ENCODE assay signal across 16 cellular contexts in the genomic region with DNA sequence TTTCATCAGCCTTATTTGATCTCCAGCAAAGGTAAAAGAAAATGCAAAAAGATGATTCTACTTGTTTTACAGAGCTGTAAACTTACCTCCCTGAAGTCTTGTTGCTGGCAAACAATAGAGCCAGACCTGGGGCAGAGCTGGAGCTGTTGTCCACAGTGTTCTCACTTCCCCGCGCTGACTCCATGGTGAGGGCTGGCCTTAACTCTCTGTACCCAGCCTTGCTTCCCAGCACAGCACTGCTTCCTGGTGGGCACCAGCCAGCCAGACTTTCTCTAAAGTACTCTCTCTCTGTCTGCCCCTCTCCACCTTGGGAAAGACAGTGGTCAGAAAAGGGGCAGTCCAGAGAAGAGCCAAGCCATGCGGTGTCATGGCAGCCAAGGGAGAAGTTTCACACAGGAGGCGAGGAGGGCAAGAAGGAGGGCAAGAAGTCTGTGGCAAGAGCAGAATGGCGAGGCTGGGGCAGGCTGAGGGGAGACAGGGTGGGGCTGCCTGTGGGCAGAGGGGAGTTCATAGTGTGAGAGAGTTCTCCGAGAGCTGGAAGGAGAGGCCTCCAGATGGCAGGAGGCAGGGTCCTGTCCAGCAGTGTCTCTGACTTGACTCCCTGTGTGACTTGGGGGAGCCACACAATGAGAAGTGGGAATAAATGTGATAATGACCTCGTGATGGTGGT. TPM values are rescaled to one million over a fixed set of nuclear protein-coding genes. Genes with fewer than 3 reads are reported as not detected.
DNase-seq lines count a peak whose midpoint lies in the region; ATAC-seq and TF ChIP-seq lines count a peak whose summit lies in the region.
"Had no signal": no experiment of that assay in that cellular context is flagged by ENCODE, and none has a peak within 500 bp of the region (broad histone marks: within the 10 kb centered on the region; RNA-seq: fewer than 3 reads in every experiment).

No MANE protein-coding gene starts in this region.

- peak overlapping the region; percentile 97 for H3K27ac Mint-ChIP-seq in activated naive CD4-positive, alpha-beta T cell treated with anti-CD3 and anti-CD28 coated beads, Interleukin-2, amount 10 ng/mL, durations not matched to agents 7 days and 5 days
- H3K27ac Mint-ChIP-seq in WTC11 = peak overlapping the region; percentile 13; the same call in 1 of the 2 replicates

- H3K4me1 ChIP-seq in esophagus muscularis mucosa = peaks cover 13 to 33% (median 27%) of the 10 kb centered on the region in 4 donors
- peaks cover 80% of the 10 kb centered on the region for H3K4me1 ChIP-seq in thymus (ENCODE audit: control insufficient read depth, insufficient read depth, low read length)
- H3K4me1 ChIP-seq: foreskin keratinocyte had no signal

- H3K36me3 ChIP-seq in esophagus muscularis mucosa (no peaks in the 10 kb centered on the region), thymus (ENCODE audit: control insufficient read depth, insufficient read depth) (peaks cover 17% of the 10 kb centered on the region)
- H3K36me3 ChIP-seq: cardiac muscle cell, right atrium auricular region had no signal

- no peaks in the 10 kb centered on the region for H3K27me3 Mint-ChIP-seq in activated naive CD4-positive, alpha-beta T cell treated with anti-CD3 and anti-CD28 coated beads, Interleukin-2, amount 10 ng/mL, durations not matched to agents 7 days and 5 days
- no peaks in the 10 kb centered on the region; the same call in 1 of the 2 replicates for H3K27me3 Mint-ChIP-seq in WTC11 (ENCODE audit: low read depth)

- no peak for TF ChIP-seq EP300 in esophagus muscularis mucosa (IDR thresholded peaks at IDR 0.05)

- TF ChIP-seq POLR2A in esophagus muscularis mucosa (IDR thresholded peaks at IDR 0.05; ENCODE audit: low read depth) (no peak), erythroblast (IDR thresholded peaks at IDR 0.05; ENCODE audit: low read length) (no peak)

- peaks cover 88% of the 10 kb centered on the region for H3K4me1 Mint-ChIP-seq in activated naive CD4-positive, alpha-beta T cell treated with anti-CD3 and anti-CD28 coated beads, Interleukin-2, amount 10 ng/mL, durations not matched to agents 7 days and 5 days
- H3K4me1 Mint-ChIP-seq in WTC11 = peaks cover 28% of the 10 kb centered on the region

- intact Hi-C loops in esophagus muscularis mucosa (cut with DNase I) = no loop called here

- no peaks in the 10 kb centered on the region for H3K27me3 ChIP-seq in esophagus muscularis mucosa
- H3K27me3 ChIP-seq in thymus (ENCODE audit: control insufficient read depth, insufficient read depth) = no peaks in the 10 kb centered on the region
- H3K27me3 ChIP-seq: cardiac muscle cell, foreskin keratinocyte, right atrium auricular region had no signal

- POLR2A ChIA-PET in WTC11 (lab: Charles Lee) = no interaction called here

- H3K9me3 Mint-ChIP-seq in activated naive CD4-positive, alpha-beta T cell treated with anti-CD3 and anti-CD28 coated beads, Interleukin-2, amount 10 ng/mL, durations not matched to agents 7 days and 5 days = no peaks in the 10 kb centered on the region
- no peaks in the 10 kb centered on the region; the same call in 1 of the 2 replicates for H3K9me3 Mint-ChIP-seq in WTC11

- 92% methylated on average over 7 of the region's 7 CpGs for WGBS in esophagus muscularis mucosa
- 55% methylated on average over 7 of the region's 7 CpGs for WGBS in thymus

- TF ChIP-seq CTCF in WTC11 (IDR thresholded peaks at IDR 0.05) = no peak
- TF ChIP-seq CTCF in esophagus muscularis mucosa (IDR thresholded peaks at IDR 0.05) = no peak

- no peak for DNase-seq in activated naive CD4-positive, alpha-beta T cell treated with anti-CD3 and anti-CD28 coated beads, Interleukin-2, amount 10 ng/mL, durations not matched to agents 7 days and 5 days
- DNase-seq in activated naive CD4-positive, alpha-beta T cell treated with anti-CD3 and anti-CD28 coated beads, Interleukin-2, amount 50 U/mL, for 16 hours = no peak
- DNase-seq in WTC11 (ENCODE audit: low spot score) (no peak), esophagus muscularis mucosa (ENCODE audit: extremely low spot score) (peak; percentile 45), NCI-H187 treated with DMSO at 0.1 percent for 48 hours (lab: John Stamatoyannopoulos, UW) (no peak), RPMI8226 (no peak), erythroblast (lab: John Stamatoyannopoulos, UW) (no peak)
- DNase-seq: activated CD4-positive, alpha-beta T cell treated with anti-CD3 and anti-CD28 coated beads, Interleukin-2, amount 50 U/mL, for 1 hour; activated gamma-delta T cell; DMS 273 treated with DMSO at 0.1 percent for 48 hours; foreskin keratinocyte; stimulated activated CD4-positive, alpha-beta T cell treated with anti-CD3 and anti-CD28 coated beads, Interleukin-1b, Interleukin-23, amount 100 ng/mL, for 48 hours had no signal

- CTCF ChIA-PET in activated naive CD4-positive, alpha-beta T cell treated with anti-CD3 and anti-CD28 coated beads, Interleukin-2, amount 10 ng/mL, durations not matched to agents 7 days and 5 days (lab: Charles Lee) = interaction anchor here (0.7 to 22.9 kb wide), 7 partner anchors 6 to 118 kb away, joined by 3 to 488 read pairs (median 43); a partner anchor contains a TSS
- CTCF ChIA-PET in WTC11 (lab: Charles Lee) = no interaction called here

- H3K9me3 ChIP-seq in esophagus muscularis mucosa (no peaks in the 10 kb centered on the region), thymus (ENCODE audit: control insufficient read depth) (no peaks in the 10 kb centered on the region)
- H3K9me3 ChIP-seq: right atrium auricular region had no signal

- H3K27ac ChIP-seq in esophagus muscularis mucosa (replicated peaks in 1 of 4) = no peak overlapping the region
- peak overlapping the region; percentile 75 for H3K27ac ChIP-seq in thymus (ENCODE audit: low read depth)
- H3K27ac ChIP-seq: cardiac muscle cell, foreskin keratinocyte, right atrium auricular region had no signal

- ATAC-seq in WTC11 = no peak
- ATAC-seq: foreskin keratinocyte had no signal

- H3K4me3 ChIP-seq in esophagus muscularis mucosa (no peak overlapping the region), thymus (ENCODE audit: low read length) (no peak overlapping the region)
- H3K4me3 ChIP-seq: cardiac muscle cell, lung, right atrium auricular region had no signal

- peaks cover 88% of the 10 kb centered on the region for H3K36me3 Mint-ChIP-seq in activated naive CD4-positive, alpha-beta T cell treated with anti-CD3 and anti-CD28 coated beads, Interleukin-2, amount 10 ng/mL, durations not matched to agents 7 days and 5 days
- H3K36me3 Mint-ChIP-seq in WTC11 = no peaks in the 10 kb centered on the region

- H3K4me3 Mint-ChIP-seq in activated naive CD4-positive, alpha-beta T cell treated with anti-CD3 and anti-CD28 coated beads, Interleukin-2, amount 10 ng/mL, durations not matched to agents 7 days and 5 days = peak overlapping the region; percentile 73
- no peak overlapping the region for H3K4me3 Mint-ChIP-seq in WTC11

TF ChIP-seq in WTC11, 78 proteins besides CTCF, POLR2A, EP300 and RAD21:
- TF ChIP-seq GTF2I (CRISPR knock-in tag; conservative IDR thresholded peaks at IDR 0.05) (no peak), GABPB1 (CRISPR knock-in tag; IDR thresholded peaks at IDR 0.05) (no peak), OVOL2 (CRISPR knock-in tag; IDR thresholded peaks at IDR 0.05; ENCODE audit: borderline replicate concordance) (no peak), NR1H2 (CRISPR knock-in tag; IDR thresholded peaks at IDR 0.05) (no peak), SMAD3 (CRISPR knock-in tag; IDR thresholded peaks at IDR 0.05; ENCODE audit: borderline replicate concordance) (no peak), CBFB (CRISPR knock-in tag; IDR thresholded peaks at IDR 0.05; ENCODE audit: low read depth) (no peak), ESRRA (CRISPR knock-in tag; IDR thresholded peaks at IDR 0.05; ENCODE audit: borderline replicate concordance) (no peak), FOXP1 (CRISPR knock-in tag; IDR thresholded peaks at IDR 0.05; ENCODE audit: borderline replicate concordance) (no peak)
- TF ChIP-seq, protein P1, sequence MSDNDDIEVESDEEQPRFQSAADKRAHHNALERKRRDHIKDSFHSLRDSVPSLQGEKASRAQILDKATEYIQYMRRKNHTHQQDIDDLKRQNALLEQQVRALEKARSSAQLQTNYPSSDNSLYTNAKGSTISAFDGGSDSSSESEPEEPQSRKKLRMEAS (CRISPR knock-in tag; IDR thresholded peaks at IDR 0.05) = no peak
- TF ChIP-seq, protein P2, sequence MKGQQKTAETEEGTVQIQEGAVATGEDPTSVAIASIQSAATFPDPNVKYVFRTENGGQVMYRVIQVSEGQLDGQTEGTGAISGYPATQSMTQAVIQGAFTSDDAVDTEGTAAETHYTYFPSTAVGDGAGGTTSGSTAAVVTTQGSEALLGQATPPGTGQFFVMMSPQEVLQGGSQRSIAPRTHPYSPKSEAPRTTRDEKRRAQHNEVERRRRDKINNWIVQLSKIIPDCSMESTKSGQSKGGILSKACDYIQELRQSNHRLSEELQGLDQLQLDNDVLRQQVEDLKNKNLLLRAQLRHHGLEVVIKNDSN (CRISPR knock-in tag; IDR thresholded peaks at IDR 0.05) = no peak

RNA-seq across cellular contexts. Expression of a gene that starts 9.3 kb away (rescaled TPM):
- 60.8 to 62.3 TPM (median 61.5 TPM) in 3 replicates for total RNA-seq in WTC11 (2021)
- 10 to 100 TPM; 27.0 to 43.9 (median 37.3) TPM for total RNA-seq in esophagus muscularis mucosa
- 233 TPM for polyA plus RNA-seq in thymus
